ENCODE assay signal across 8 cellular contexts in genomic region chr3:172106989-172107388, GRCh38.
DNase-seq lines count a peak whose midpoint lies in the region; ATAC-seq and TF ChIP-seq lines count a peak whose summit lies in the region.

No MANE protein-coding gene starts in this region.

- peak overlapping the region; percentile 17 to 69 (median 56) for H3K27ac ChIP-seq in stomach

- H3K4me3 ChIP-seq in stomach = no peak overlapping the region

- peaks cover 36 to 76% (median 59%) of the 10 kb centered on the region in 4 donors for H3K4me1 ChIP-seq in stomach

- intact Hi-C loops in stomach (cut with DNase I; ENCODE audit: low total_unique reads) = no loop called here

- 30 to 55% (median 40%) methylated on average over 7 of the region's 7 CpGs for WGBS in stomach, 5 donors

- H3K9me3 ChIP-seq in stomach = no peaks in the 10 kb centered on the region

- no peak for TF ChIP-seq POLR2A in stomach (IDR thresholded peaks at IDR 0.05)

- ATAC-seq in GM18520 (IDR thresholded peaks at IDR 0.05; ENCODE audit: unreplicated experiment) (peak; percentile 27), HG02981 (IDR thresholded peaks at IDR 0.05; ENCODE audit: unreplicated experiment) (peak; percentile 43)

- no peaks in the 10 kb centered on the region for H3K27me3 ChIP-seq in stomach

- TF ChIP-seq CTCF in stomach (IDR thresholded peaks at IDR 0.05) = no peak

- H3K36me3 ChIP-seq in stomach = peaks cover 0 to under 1% (median 0%) of the 10 kb centered on the region in 4 donors

- no peak for TF ChIP-seq EP300 in stomach (IDR thresholded peaks at IDR 0.05)

- DNase-seq in RPMI8226 = peak; percentile 97
- DNase-seq in activated naive CD4-positive, alpha-beta T cell treated with Interleukin-2 at 50 U/mL for 16 hours = peak; percentile 62
- DNase-seq in myocyte (ENCODE audit: low read depth) = peak; percentile 82
- peak; percentile 60 for DNase-seq in stomach
- DNase-seq in A172 (ENCODE audit: low spot score) = no peak
- no peak for DNase-seq in NCI-H1048 (lab: John Stamatoyannopoulos, UW)

Comparison
In these comparisons a context has a peak if more than half of its experiments do, and no peak if none do; other contexts are left out.
1. DNase-seq: peak in RPMI8226 (single experiment), activated naive CD4-positive, alpha-beta T cell treated with Interleukin-2 at 50 U/mL for 16 hours (single experiment), myocyte (single experiment) and stomach (single experiment); none in A172 (single experiment) and NCI-H1048 (single experiment).